8 cellular contexts compared by ENCODE assay signal in genomic region chr2:191758420-191759199, GRCh38.
DNase-seq lines count a peak whose midpoint lies in the region; ATAC-seq, FAIRE-seq and TF ChIP-seq lines count a peak whose summit lies in the region.

No MANE protein-coding gene starts in this region.

- no peak overlapping the region for H3K4me3 ChIP-seq in AG10803 (ENCODE audit: low read length)

- DNase-seq in AG10803 (ENCODE audit: low read depth) (peak; percentile 18), NCI-H2171 treated with DMSO at 0.1 percent for 48 hours (lab: John Stamatoyannopoulos, UW) (peak; percentile 86), myocyte (ENCODE audit: low read depth) (peak; percentile 63), urothelium cell line (ENCODE audit: low spot score) (peak; percentile 89)
- DNase-seq in activated CD4-positive, CD25-positive, alpha-beta regulatory T cell treated with anti-CD3 and anti-CD28 coated beads, Interleukin-2, amount 50 U/mL, for 72 hours, result peak; percentile 56
- peak; percentile 31 for DNase-seq in effector CD4-positive, alpha-beta T cell

- peak; percentile 84 for FAIRE-seq in urothelium cell line (lab: Jason Lieb, UNC)

- TF ChIP-seq CTCF in AG10803 (conservative IDR thresholded peaks at IDR 0.05; ENCODE audit: low read length), result peak; percentile 44

- peak; percentile 100 for ATAC-seq in GM18867 (IDR thresholded peaks at IDR 0.05; ENCODE audit: unreplicated experiment)
- ATAC-seq in HG02981 (IDR thresholded peaks at IDR 0.05; ENCODE audit: unreplicated experiment), result peak; percentile 100

Comparison
In these comparisons a context has a peak if more than half of its experiments do, and no peak if none do; other contexts are left out.
1. DNase-seq: peak in every context shown above with its lines; median percentile 89 in urothelium cell line; 86 in NCI-H2171 treated with DMSO at 0.1 percent for 48 hours; 63 in myocyte; 56 in activated CD4-positive, CD25-positive, alpha-beta regulatory T cell treated with anti-CD3 and anti-CD28 coated beads, Interleukin-2, amount 50 U/mL, for 72 hours; 31 in effector CD4-positive, alpha-beta T cell; 18 in AG10803.